In genomic region chr9:79687131-79687447, GRCh38 we compare ENCODE assay signal across 12 cellular contexts.
DNase-seq lines count a peak whose midpoint lies in the region; ATAC-seq and TF ChIP-seq lines count a peak whose summit lies in the region.
"Had no signal": no experiment of that assay in that cellular context is flagged by ENCODE, and none has a peak within 500 bp of the region (broad histone marks: within the 10 kb centered on the region; RNA-seq: fewer than 3 reads in every experiment).

No MANE protein-coding gene starts in this region.

- TF ChIP-seq CTCF in AG04450 (IDR thresholded peaks at IDR 0.05; ENCODE audit: low read depth, low read length), result no peak
- TF ChIP-seq CTCF in GM10266 (IDR thresholded peaks at IDR 0.05; ENCODE audit: control insufficient read depth, insufficient read depth, low read depth, missing control alignments), result no peak

- H3K9me3 Mint-ChIP-seq in immature natural killer cell, result no peaks in the 10 kb centered on the region
- H3K9me3 Mint-ChIP-seq: dendritic cell treated with granulocyte-macrophage colony-stimulating factor and Interleukin-4, amounts not matched to agents 40 ng/mL and 50 ng/mL, for 4 days had no signal

- H3K27me3 ChIP-seq in AG04450 (ENCODE audit: control insufficient read depth, insufficient read depth, low read length), result no peaks in the 10 kb centered on the region
- H3K27me3 ChIP-seq: heart right ventricle, transverse colon had no signal

- peak overlapping the region; percentile 77 for H3K27ac ChIP-seq in AG04450 (ENCODE audit: low read depth, low read length)

- H3K36me3 Mint-ChIP-seq in immature natural killer cell, result peaks cover 0 to 7% (median 4%) of the 10 kb centered on the region in 3 donors

- CTCF ChIA-PET in AG04450 (lab: Charles Lee), result interaction anchor here (1.0 to 1.3 kb wide), 2 partner anchors 9 to 17 kb away, joined by 3 read pairs; no protein-coding TSS in a partner anchor

- POLR2A ChIA-PET in AG04450 (lab: Yijun Ruan, JAX), result no interaction called here

- peak overlapping the region; percentile 62 to 85 (median 69) for H3K4me3 Mint-ChIP-seq in immature natural killer cell
- H3K4me3 Mint-ChIP-seq: dendritic cell treated with granulocyte-macrophage colony-stimulating factor and Interleukin-4, amounts not matched to agents 40 ng/mL and 50 ng/mL, for 4 days had no signal

- H3K27me3 Mint-ChIP-seq in immature natural killer cell (ENCODE audit: low read depth in 3 of 3), result peaks cover 0 to 5% (median 3%) of the 10 kb centered on the region in 3 donors
- H3K27me3 Mint-ChIP-seq: dendritic cell treated with granulocyte-macrophage colony-stimulating factor and Interleukin-4, amounts not matched to agents 40 ng/mL and 50 ng/mL, for 4 days had no signal

- no peaks in the 10 kb centered on the region for H3K9me3 ChIP-seq in AG04450 (ENCODE audit: control insufficient read depth, insufficient read depth, low read length)
- H3K9me3 ChIP-seq: heart right ventricle, transverse colon had no signal

- H3K27ac Mint-ChIP-seq in immature natural killer cell, result peak overlapping the region; percentile 30 to 89 (median 81)
- H3K27ac Mint-ChIP-seq: dendritic cell treated with granulocyte-macrophage colony-stimulating factor and Interleukin-4, amounts not matched to agents 40 ng/mL and 50 ng/mL, for 4 days had no signal

- no peak overlapping the region for H3K4me3 ChIP-seq in AG04450 (ENCODE audit: low read depth, low read length)
- H3K4me3 ChIP-seq: heart right ventricle, transverse colon had no signal

- H3K4me1 Mint-ChIP-seq in immature natural killer cell, result peaks cover 53 to 68% of the 10 kb centered on the region in 2 donors

- no peak for DNase-seq in AG04450 (ENCODE audit: low read depth, low spot score)
- peak; percentile 25 for DNase-seq in UCSD-AML1 (lab: John Stamatoyannopoulos, UW; ENCODE audit: unreplicated experiment)
- peak; percentile 70 to 79 (median 75) for DNase-seq in immature natural killer cell
- DNase-seq in GM10266 (ENCODE audit: extremely low spot score), result no peak
- DNase-seq in iPS-NIHi11 (ENCODE audit: low spot score), result no peak
- no peak for DNase-seq in 8988T
- DNase-seq: heart right ventricle, NCI-H1417 treated with DMSO at 0.1 percent for 48 hours, transverse colon had no signal

- ATAC-seq in GM21423 (IDR thresholded peaks at IDR 0.05; ENCODE audit: unreplicated experiment), result peak; percentile 61
- ATAC-seq in HG02571 (IDR thresholded peaks at IDR 0.05; ENCODE audit: unreplicated experiment), result no peak

Comparison
In these comparisons a context has a peak if more than half of its experiments do, and no peak if none do; other contexts are left out.
1. DNase-seq: peak in UCSD-AML1 (single experiment) and immature natural killer cell (3 of 3); none in AG04450 (single experiment), GM10266 (single experiment), iPS-NIHi11 (single experiment) and 8988T (single experiment).